Comparison of ENCODE assay signal across 8 cellular contexts in genomic region chr11:119481021-119481666, GRCh38. TPM values are rescaled to one million over a fixed set of nuclear protein-coding genes. Genes with fewer than 3 reads are reported as not detected.
DNase-seq lines count a peak whose midpoint lies in the region; ATAC-seq and TF ChIP-seq lines count a peak whose summit lies in the region.

No MANE protein-coding gene starts in this region.

- TF ChIP-seq POLR2A in heart left ventricle (IDR thresholded peaks at IDR 0.05) (no peak), prostate gland (IDR thresholded peaks at IDR 0.05) (no peak), vagina (IDR thresholded peaks at IDR 0.05) (no peak)

- H3K4me1 ChIP-seq in BE2C (peaks cover 10% of the 10 kb centered on the region), heart left ventricle (peaks cover 0 to 9% (median 2%) of the 10 kb centered on the region in 12 donors), prostate gland (replicated peaks) (no peaks in the 10 kb centered on the region), vagina (peaks cover 12% of the 10 kb centered on the region)

- H3K27ac ChIP-seq in SU-DHL-6 (ENCODE audit: low read depth, low read length) (no peak overlapping the region), heart left ventricle (no peak overlapping the region), prostate gland (no peak overlapping the region), vagina (no peak overlapping the region)

- intact Hi-C loops in heart left ventricle (cut with DNase I) (loop anchor here (1.0 to 10.0 kb wide), 18 partner anchors 51 to 691 kb away; partner anchors contain the start of gene NECTIN1 (in 4 of the 10)), prostate gland (cut with DNase I) (loop anchor here (2.0 to 5.0 kb wide), 4 partner anchors 51 to 628 kb away; partner anchors contain the start of gene NECTIN1), vagina (cut with DNase I) (loop anchor here (10.0 kb wide), 1 partner anchor 264 kb away; no protein-coding TSS in a partner anchor)

- H4K20me1 ChIP-seq in SU-DHL-6 (ENCODE audit: low read depth, low read length) = no peaks in the 10 kb centered on the region

- H3F3A ChIP-seq in SU-DHL-6 (ENCODE audit: insufficient read depth) = no peaks in the 10 kb centered on the region

- no peak overlapping the region for H3K4me3 Mint-ChIP-seq in activated naive CD8-positive, alpha-beta T cell treated with anti-CD3 and anti-CD28 coated beads, Interleukin-2, amount 50 U/mL, for 24 hours

- ATAC-seq in GM21390 (IDR thresholded peaks at IDR 0.05; ENCODE audit: unreplicated experiment) (peak; percentile 79), heart left ventricle (peak; percentile 64 to 93 (median 82))
- ATAC-seq in activated naive CD8-positive, alpha-beta T cell treated with anti-CD3 and anti-CD28 coated beads, Interleukin-2, amount 50 U/mL, for 24 hours = peak; percentile 69

- TF ChIP-seq CTCF in BE2C (IDR thresholded peaks at IDR 0.05; ENCODE audit: low read depth, low read length) (peak; percentile 95), SU-DHL-6 (IDR thresholded peaks at IDR 0.05; ENCODE audit: insufficient read depth, low read length, poor library complexity, severe bottlenecking) (peak; percentile 97), heart left ventricle (IDR thresholded peaks at IDR 0.05) (peak; percentile 91 to 99 (median 96)), prostate gland (IDR thresholded peaks at IDR 0.05) (peak; percentile 98 to 99 (median 98)), vagina (IDR thresholded peaks at IDR 0.05) (peak; percentile 86 to 88 (median 87))

- no peak overlapping the region for H2AFZ ChIP-seq in SU-DHL-6 (ENCODE audit: low read depth, low read length, severe bottlenecking)

- no peaks in the 10 kb centered on the region for H3K79me2 ChIP-seq in SU-DHL-6 (ENCODE audit: insufficient read depth, low read length)

- H3K4me2 ChIP-seq in SU-DHL-6 (ENCODE audit: low read depth, low read length, poor library complexity, severe bottlenecking) = no peak overlapping the region

- WGBS in heart left ventricle, 4 donors = 28 to 41% (median 31%) methylated on average over 22 to 31 of the region's 31 CpGs
- 20% methylated on average over 31 of the region's 31 CpGs for WGBS in prostate gland

- H3K27me3 Mint-ChIP-seq in activated naive CD8-positive, alpha-beta T cell treated with anti-CD3 and anti-CD28 coated beads, Interleukin-2, amount 50 U/mL, for 24 hours = peaks cover 18% of the 10 kb centered on the region

- H3K9me3 ChIP-seq in BE2C (no peaks in the 10 kb centered on the region), SU-DHL-6 (ENCODE audit: insufficient read depth, low read length) (no peaks in the 10 kb centered on the region), heart left ventricle (no peaks in the 10 kb centered on the region), prostate gland (no peaks in the 10 kb centered on the region), vagina (no peaks in the 10 kb centered on the region)

- H3K36me3 ChIP-seq in BE2C = no peaks in the 10 kb centered on the region
- no peaks in the 10 kb centered on the region for H3K36me3 ChIP-seq in SU-DHL-6 (ENCODE audit: low read length)
- H3K36me3 ChIP-seq in heart left ventricle = no peaks in the 10 kb centered on the region
- no peaks in the 10 kb centered on the region for H3K36me3 ChIP-seq in prostate gland
- H3K36me3 ChIP-seq in vagina = no peaks in the 10 kb centered on the region

- H3K9me3 Mint-ChIP-seq in activated naive CD8-positive, alpha-beta T cell treated with anti-CD3 and anti-CD28 coated beads, Interleukin-2, amount 50 U/mL, for 24 hours = no peaks in the 10 kb centered on the region

- no peaks in the 10 kb centered on the region for H3K4me1 Mint-ChIP-seq in activated naive CD8-positive, alpha-beta T cell treated with anti-CD3 and anti-CD28 coated beads, Interleukin-2, amount 50 U/mL, for 24 hours

- H3K27ac Mint-ChIP-seq in activated naive CD8-positive, alpha-beta T cell treated with anti-CD3 and anti-CD28 coated beads, Interleukin-2, amount 50 U/mL, for 24 hours = no peak overlapping the region

- no peaks in the 10 kb centered on the region for H3K9me2 ChIP-seq in SU-DHL-6 (replicated peaks; ENCODE audit: insufficient read depth, low read length)

- H3K4me3 ChIP-seq in BE2C (ENCODE audit: low read depth, low read length) = no peak overlapping the region
- no peak overlapping the region for H3K4me3 ChIP-seq in SU-DHL-6 (ENCODE audit: insufficient read depth, low read length, poor library complexity, severe bottlenecking)
- H3K4me3 ChIP-seq in heart left ventricle = no peak overlapping the region
- H3K4me3 ChIP-seq in prostate gland = no peak overlapping the region
- no peak overlapping the region for H3K4me3 ChIP-seq in vagina

- H3K36me3 Mint-ChIP-seq in activated naive CD8-positive, alpha-beta T cell treated with anti-CD3 and anti-CD28 coated beads, Interleukin-2, amount 50 U/mL, for 24 hours (ENCODE audit: low read depth) = no peaks in the 10 kb centered on the region

- H3K9ac ChIP-seq in SU-DHL-6 (ENCODE audit: low read length) = no peak overlapping the region

- peak; percentile 94 for DNase-seq in BE2C
- peak; percentile 86 for DNase-seq in NCI-H1092 treated with DMSO at 0.1 percent for 48 hours (lab: John Stamatoyannopoulos, UW)
- DNase-seq in activated naive CD8-positive, alpha-beta T cell treated with anti-CD3 and anti-CD28 coated beads, Interleukin-2, amount 50 U/mL, for 24 hours = peak; percentile 85
- DNase-seq in heart left ventricle = peak; percentile 70 to 87 (median 79)
- peak; percentile 86 for DNase-seq in prostate gland (ENCODE audit: low spot score)
- peak; percentile 67 to 90 for DNase-seq in vagina (ENCODE audit: extremely low spot score in 2 of 2)

- H3K27me3 ChIP-seq in BE2C = no peaks in the 10 kb centered on the region
- no peaks in the 10 kb centered on the region for H3K27me3 ChIP-seq in SU-DHL-6 (ENCODE audit: low read length)
- H3K27me3 ChIP-seq in heart left ventricle = peaks cover 0 to 6% (median 0%) of the 10 kb centered on the region in 9 donors
- no peaks in the 10 kb centered on the region for H3K27me3 ChIP-seq in prostate gland (replicated peaks; ENCODE audit: insufficient read depth)
- H3K27me3 ChIP-seq in vagina = no peaks in the 10 kb centered on the region

RNA-seq across cellular contexts. Expression of gene THY1, which starts 58.2 kb away (rescaled TPM):
- polyA plus RNA-seq in BE2C (2012; ENCODE audit: insufficient read depth, insufficient read length, low read depth) = 1,337 TPM
- 10 to 100 TPM in 2 of 9 donors, 1 to 10 TPM in 6, not detected in 1; 1.1 to 57.8 (median 5.8) TPM for total RNA-seq in heart left ventricle
- 10 to 100 TPM in 1 of 2 donors, under 1 TPM in 1; 0.80 to 16.7 TPM for polyA plus RNA-seq in heart left ventricle
- 10 to 100 TPM in 1 of 2 donors, 1 to 10 TPM in 1; 3.3 to 39.7 TPM for total RNA-seq in prostate gland
- 48.9 TPM for total RNA-seq in vagina
